35 cellular contexts compared by ENCODE assay signal in the genomic region with DNA sequence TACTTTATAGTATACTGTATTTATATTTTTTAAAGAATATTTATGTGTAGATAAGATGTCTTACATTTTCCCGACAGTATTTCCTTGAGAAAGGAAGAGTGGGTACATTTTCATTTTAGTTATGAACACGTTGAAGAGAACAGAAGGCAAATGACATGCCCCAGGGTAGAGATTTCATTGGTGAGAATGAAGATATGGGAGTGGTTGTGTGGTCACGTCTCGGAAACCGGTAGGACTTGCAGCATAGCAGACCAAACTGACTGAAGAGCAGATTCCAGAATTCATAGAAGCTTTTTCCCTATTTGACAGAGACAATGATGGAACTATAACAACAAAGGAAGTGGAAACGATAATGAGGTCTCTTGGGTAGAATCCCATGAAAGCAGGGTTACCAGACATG.
"Had no signal": no experiment of that assay in that cellular context is flagged by ENCODE, and none has a peak within 500 bp of the region (broad histone marks: within the 10 kb centered on the region; RNA-seq: fewer than 3 reads in every experiment).

No MANE protein-coding gene starts in this region.

- H3K4me3 Mint-ChIP-seq: activated B cell treated with CpG ODN at 0.5 μM for 24 hours; activated CD4-positive, alpha-beta memory T cell treated with anti-CD3 and anti-CD28 coated beads for 36 hours; activated CD4-positive, alpha-beta T cell treated with anti-CD3 and anti-CD28 coated beads, Interleukin-2, amount 10 ng/mL, durations not matched to agents 24 days and 14 days; activated CD8-positive, alpha-beta T cell treated with anti-CD3 and anti-CD28 coated beads for 36 hours; activated naive CD4-positive, alpha-beta T cell treated with anti-CD3 and anti-CD28 coated beads for 36 hours; activated naive CD8-positive, alpha-beta T cell treated with anti-CD3 and anti-CD28 coated beads for 36 hours; activated T-cell treated with anti-CD3 and anti-CD28 coated beads, Interleukin-2, amount 50 U/mL, for 4 hours; activated T-cell treated with anti-CD3 and anti-CD28 coated beads, Interleukin-2, amount 50 U/mL, for 72 hours; activated T-helper 1 cell treated with anti-CD3 and anti-CD28 coated beads, Interleukin-12 subunit alpha, Interleukin-12 subunit beta, Interleukin-2, Interleukin-4 antibody, amounts not matched to agents 30 ng/mL and 10 ng/mL and 1 ng/mL, durations not matched to agents 14 hours and 24 hours and 36 hours; activated T-helper 17 cell treated with anti-CD3 and anti-CD28 coated beads, Interleukin-2, amount 50 U/mL, for 72 hours; T-helper 1 cell treated with Interleukin-12 subunit alpha and Interleukin-12 subunit beta and Interleukin-4 antibody, amounts not matched to agents 30 μg/mL and 1 μg/mL, for 36 hours; T-helper 2 cell treated with Interferon-gamma antibody and Interleukin-4, amounts not matched to agents 5 μg/mL and 100 μg/mL, for 36 hours had no signal

- ATAC-seq: activated CD8-positive, alpha-beta T cell treated with anti-CD3 and anti-CD28 coated beads for 36 hours; activated naive CD4-positive, alpha-beta T cell treated with anti-CD3 and anti-CD28 coated beads, Interleukin-2, amount 50 U/mL, for 72 hours; activated T-cell treated with anti-CD3 and anti-CD28 coated beads, Interleukin-2, amount 50 U/mL, for 4 hours; activated T-cell treated with anti-CD3 and anti-CD28 coated beads, Interleukin-2, amount 50 U/mL, for 72 hours; activated T-helper 17 cell treated with anti-CD3 and anti-CD28 coated beads, Interleukin-2, amount 50 U/mL, for 72 hours; body of pancreas had no signal

- DNase-seq: activated B cell treated with CpG ODN at 0.5 μM for 24 hours; activated CD4-positive, alpha-beta memory T cell treated with anti-CD3 and anti-CD28 coated beads for 36 hours; activated CD4-positive, alpha-beta T cell treated with anti-CD3 and anti-CD28 coated beads for 4 hours; activated CD4-positive, alpha-beta T cell treated with anti-CD3 and anti-CD28 coated beads, Interleukin-2, amount 10 ng/mL, durations not matched to agents 24 days and 14 days; activated CD4-positive, alpha-beta T cell treated with anti-CD3 and anti-CD28 coated beads, Interleukin-2, amount 50 U/mL, for 1 hour; activated CD4-positive, alpha-beta T cell treated with anti-CD3 and anti-CD28 coated beads, Interleukin-2, amount 50 U/mL, for 4 hours; activated CD4-positive, CD25-positive, alpha-beta regulatory T cell treated with anti-CD3 and anti-CD28 coated beads, Interleukin-2, amount 50 U/mL, for 72 hours; activated CD8-positive, alpha-beta memory T cell treated with anti-CD3 and anti-CD28 coated beads, Interleukin-2, amount 50 U/mL, for 4 hours; activated CD8-positive, alpha-beta T cell treated with anti-CD3 and anti-CD28 coated beads for 36 hours; activated effector memory CD4-positive, alpha-beta T cell treated with anti-CD3 and anti-CD28 coated beads, Interleukin-2, amount 50 U/mL, for 16 hours; activated gamma-delta T cell treated with Interleukin-2 at 50 U/mL for 16 hours; activated naive CD4-positive, alpha-beta T cell; activated naive CD4-positive, alpha-beta T cell treated with anti-CD3 and anti-CD28 coated beads for 36 hours; activated naive CD4-positive, alpha-beta T cell treated with anti-CD3 and anti-CD28 coated beads, Interleukin-2, amount 50 U/mL, for 16 hours; activated naive CD8-positive, alpha-beta T cell treated with anti-CD3 and anti-CD28 coated beads for 36 hours; activated T-cell treated with anti-CD3 and anti-CD28 coated beads for 4 hours; activated T-cell treated with anti-CD3 and anti-CD28 coated beads, Interleukin-2, amount 50 U/mL, for 1 hour; activated T-cell treated with anti-CD3 and anti-CD28 coated beads, Interleukin-2, amount 50 U/mL, for 4 hours; activated T-cell treated with anti-CD3 and anti-CD28 coated beads, Interleukin-2, amount 50 U/mL, for 72 hours; adrenal gland; amniotic stem cell; aorta; body of pancreas; brain microvascular endothelial cell; central memory CD4-positive, alpha-beta T cell; T-helper 1 cell; T-helper 2 cell; T-helper 9 cell had no signal

- H3K27me3 Mint-ChIP-seq: activated B cell treated with CpG ODN at 0.5 μM for 24 hours; activated CD4-positive, alpha-beta memory T cell treated with anti-CD3 and anti-CD28 coated beads for 36 hours; activated CD4-positive, alpha-beta T cell treated with anti-CD3 and anti-CD28 coated beads, Interleukin-2, amount 10 ng/mL, durations not matched to agents 24 days and 14 days; activated CD8-positive, alpha-beta T cell treated with anti-CD3 and anti-CD28 coated beads for 36 hours had no signal

- H3K4me1 Mint-ChIP-seq: activated B cell treated with CpG ODN at 0.5 μM for 24 hours; activated CD4-positive, alpha-beta T cell treated with anti-CD3 and anti-CD28 coated beads, Interleukin-2, amount 10 ng/mL, durations not matched to agents 24 days and 14 days; activated naive CD8-positive, alpha-beta T cell treated with anti-CD3 and anti-CD28 coated beads for 36 hours; activated T-helper 17 cell treated with anti-CD3 and anti-CD28 coated beads, Interleukin-2, amount 50 U/mL, for 72 hours had no signal

- H3K36me3 Mint-ChIP-seq: activated CD4-positive, alpha-beta memory T cell treated with anti-CD3 and anti-CD28 coated beads for 36 hours; activated naive CD4-positive, alpha-beta T cell treated with anti-CD3 and anti-CD28 coated beads, Interleukin-2, amount 50 U/mL, for 72 hours; activated naive CD8-positive, alpha-beta T cell treated with anti-CD3 and anti-CD28 coated beads for 36 hours had no signal

- H3K4me1 ChIP-seq: adrenal gland, body of pancreas, breast epithelium had no signal

- H3K27ac Mint-ChIP-seq: activated B cell treated with CpG ODN at 0.5 μM for 24 hours; activated CD4-positive, alpha-beta memory T cell treated with anti-CD3 and anti-CD28 coated beads for 36 hours; activated CD4-positive, alpha-beta T cell treated with anti-CD3 and anti-CD28 coated beads, Interleukin-2, amount 10 ng/mL, durations not matched to agents 24 days and 14 days; activated CD8-positive, alpha-beta T cell treated with anti-CD3 and anti-CD28 coated beads for 36 hours; activated naive CD4-positive, alpha-beta T cell treated with anti-CD3 and anti-CD28 coated beads for 36 hours; activated naive CD4-positive, alpha-beta T cell treated with anti-CD3 and anti-CD28 coated beads, Interleukin-2, amount 50 U/mL, for 72 hours; activated naive CD8-positive, alpha-beta T cell treated with anti-CD3 and anti-CD28 coated beads for 36 hours; activated T-cell treated with anti-CD3 and anti-CD28 coated beads, Interleukin-2, amount 50 U/mL, for 72 hours; activated T-helper 1 cell treated with anti-CD3 and anti-CD28 coated beads, Interleukin-12 subunit alpha, Interleukin-12 subunit beta, Interleukin-2, Interleukin-4 antibody, amounts not matched to agents 30 ng/mL and 10 ng/mL and 1 ng/mL, durations not matched to agents 14 hours and 24 hours and 36 hours; activated T-helper 17 cell treated with anti-CD3 and anti-CD28 coated beads, Interleukin-2, amount 50 U/mL, for 72 hours; T-helper 1 cell treated with Interleukin-12 subunit alpha and Interleukin-12 subunit beta and Interleukin-4 antibody, amounts not matched to agents 30 μg/mL and 1 μg/mL, for 36 hours; T-helper 2 cell treated with Interferon-gamma antibody and Interleukin-4, amounts not matched to agents 5 μg/mL and 100 μg/mL, for 36 hours had no signal

- H3K27me3 ChIP-seq: adrenal gland, body of pancreas, brain microvascular endothelial cell, breast epithelium had no signal

- H3K27ac ChIP-seq: adrenal gland, body of pancreas, brain microvascular endothelial cell, breast epithelium, VCaP had no signal

- H3K9me3 Mint-ChIP-seq: activated CD4-positive, alpha-beta memory T cell treated with anti-CD3 and anti-CD28 coated beads for 36 hours; activated CD4-positive, alpha-beta T cell treated with anti-CD3 and anti-CD28 coated beads, Interleukin-2, amount 10 ng/mL, durations not matched to agents 24 days and 14 days; activated CD8-positive, alpha-beta T cell treated with anti-CD3 and anti-CD28 coated beads for 36 hours; activated naive CD8-positive, alpha-beta T cell treated with anti-CD3 and anti-CD28 coated beads for 36 hours; T-helper 1 cell treated with Interleukin-12 subunit alpha and Interleukin-12 subunit beta and Interleukin-4 antibody, amounts not matched to agents 30 μg/mL and 1 μg/mL, for 36 hours; T-helper 2 cell treated with Interferon-gamma antibody and Interleukin-4, amounts not matched to agents 5 μg/mL and 100 μg/mL, for 36 hours had no signal

- H3K9me3 ChIP-seq: adrenal gland, body of pancreas, breast epithelium had no signal

- H3K4me3 ChIP-seq: adrenal gland, body of pancreas, breast epithelium had no signal

- H3K36me3 ChIP-seq: adrenal gland, brain microvascular endothelial cell, breast epithelium had no signal
